In genomic region chr7:2436341-2437104, GRCh38 we compare ENCODE assay signal across 17 cellular contexts. TPM values are rescaled to one million over a fixed set of nuclear protein-coding genes. Genes with fewer than 3 reads are reported as not detected.
"Had no signal": no experiment of that assay in that cellular context is flagged by ENCODE, and none has a peak within 500 bp of the region (broad histone marks: within the 10 kb centered on the region; RNA-seq: fewer than 3 reads in every experiment).

No MANE protein-coding gene starts in this region.

- DNase-seq: activated T-cell treated with anti-CD3 and anti-CD28 coated beads, Interleukin-2, amount 50 U/mL, for 72 hours; central memory CD4-positive, alpha-beta T cell; cortex of kidney; effector CD8-positive, alpha-beta T cell; gastrocnemius medialis; naive thymus-derived CD4-positive, alpha-beta T cell; stimulated activated CD4-positive, alpha-beta T cell treated with anti-CD3 and anti-CD28 coated beads, Interleukin-2, amount 100 ng/mL, for 24 hours; stimulated activated naive CD4-positive, alpha-beta T cell had no signal

- ATAC-seq: activated T-cell treated with anti-CD3 and anti-CD28 coated beads, Interleukin-2, amount 50 U/mL, for 72 hours; gastrocnemius medialis; naive thymus-derived CD4-positive, alpha-beta T cell; right lobe of liver had no signal

- H3K27ac Mint-ChIP-seq: activated T-cell treated with anti-CD3 and anti-CD28 coated beads, Interleukin-2, amount 50 U/mL, for 72 hours; naive thymus-derived CD4-positive, alpha-beta T cell had no signal

- H3K27me3 ChIP-seq: gastrocnemius medialis, neutrophil, right lobe of liver, upper lobe of left lung had no signal

- H3K9me3 Mint-ChIP-seq: activated T-cell treated with anti-CD3 and anti-CD28 coated beads, Interleukin-2, amount 50 U/mL, for 72 hours; naive thymus-derived CD4-positive, alpha-beta T cell had no signal

- H3K4me3 Mint-ChIP-seq: activated T-cell treated with anti-CD3 and anti-CD28 coated beads, Interleukin-2, amount 50 U/mL, for 72 hours; naive thymus-derived CD4-positive, alpha-beta T cell had no signal

- H3K4me1 ChIP-seq: right lobe of liver had no signal

- H3K27me3 Mint-ChIP-seq: naive thymus-derived CD4-positive, alpha-beta T cell had no signal

- H3K27ac ChIP-seq: epithelial cell of prostate, gastrocnemius medialis, neutrophil, right lobe of liver had no signal

- H3K9me3 ChIP-seq: gastrocnemius medialis, neutrophil, right lobe of liver, upper lobe of left lung had no signal

- H3K4me3 ChIP-seq: gastrocnemius medialis, lung, right lobe of liver, upper lobe of left lung had no signal

RNA-seq across cellular contexts. Expression of gene GRIFIN, which starts 39.7 kb away (rescaled TPM):
- total RNA-seq: activated T-cell treated with anti-CD3 and anti-CD28 coated beads, Interleukin-2, amount 50 U/mL, for 72 hours; gastrocnemius medialis; lung; mononuclear cell; naive thymus-derived CD4-positive, alpha-beta T cell; posterior vena cava; right lobe of liver; T-helper 2 cell treated with Interferon-gamma antibody and Interleukin-4, amounts not matched to agents 100 ng/mL and 5 ng/mL, for 36 hours; temporal lobe; upper lobe of left lung had no signal
